In the genomic region with DNA sequence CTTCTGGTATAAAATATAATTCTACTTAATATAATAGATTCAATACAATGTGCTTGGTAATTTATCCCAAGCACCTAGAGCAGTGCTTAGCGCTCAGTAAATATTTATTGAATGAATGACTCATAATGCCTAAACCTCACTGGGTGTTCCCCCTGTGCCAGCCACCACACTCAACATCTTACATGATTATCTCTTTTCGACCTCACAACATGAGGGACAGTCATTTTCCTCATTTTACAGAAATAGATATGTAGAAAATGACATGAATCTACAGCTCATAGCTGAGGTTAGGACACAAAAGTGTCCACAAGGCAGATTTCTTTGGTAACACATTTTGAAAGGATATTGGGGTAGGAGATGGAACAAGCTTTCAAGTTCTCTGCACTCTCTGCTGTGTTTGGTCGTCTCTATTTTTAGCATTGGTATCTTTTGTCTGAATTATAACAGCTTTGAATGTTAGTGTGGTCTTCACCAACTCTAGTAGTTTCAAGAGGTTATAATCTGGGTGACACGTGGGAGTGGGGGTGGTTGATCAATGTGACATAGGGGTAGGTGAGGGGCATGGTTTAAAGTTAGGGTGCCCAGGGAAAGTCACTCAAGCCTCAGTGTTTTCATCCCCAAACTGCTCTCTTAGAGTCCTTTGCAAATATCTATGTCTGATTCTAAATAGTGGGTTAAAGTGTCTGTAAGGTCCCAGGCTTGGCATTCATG, we compare ENCODE assay signal across 11 cellular contexts. TPM values are rescaled to one million over a fixed set of nuclear protein-coding genes. Genes with fewer than 3 reads are reported as not detected.
DNase-seq lines count a peak whose midpoint lies in the region; ATAC-seq and TF ChIP-seq lines count a peak whose summit lies in the region.
"Had no signal": no experiment of that assay in that cellular context is flagged by ENCODE, and none has a peak within 500 bp of the region (broad histone marks: within the 10 kb centered on the region; RNA-seq: fewer than 3 reads in every experiment).

No MANE protein-coding gene starts in this region.

- no peak overlapping the region for H3K4me3 Mint-ChIP-seq in endothelial cell (ENCODE audit: unreplicated experiment)
- H3K4me3 Mint-ChIP-seq: IgD-negative memory B cell had no signal

- TF ChIP-seq CTCF in endothelial cell (IDR thresholded peaks at IDR 0.05; ENCODE audit: unreplicated experiment), result no peak
- no peak for TF ChIP-seq CTCF in omental fat pad (IDR thresholded peaks at IDR 0.05)

- H3K27ac Mint-ChIP-seq in endothelial cell (ENCODE audit: unreplicated experiment), result no peak overlapping the region
- H3K27ac Mint-ChIP-seq: IgD-negative memory B cell had no signal

- ATAC-seq in GM18498 (IDR thresholded peaks at IDR 0.05; ENCODE audit: unreplicated experiment), result peak; percentile 85
- peak; percentile 62 for ATAC-seq in GM19452 (IDR thresholded peaks at IDR 0.05; ENCODE audit: unreplicated experiment)
- peak; percentile 68 for ATAC-seq in HG03457 (IDR thresholded peaks at IDR 0.05; ENCODE audit: unreplicated experiment)
- no peak for ATAC-seq in HG02870 (IDR thresholded peaks at IDR 0.05; ENCODE audit: unreplicated experiment)
- ATAC-seq in omental fat pad (ENCODE audit: low FRiP score), result no peak

- H3K4me1 Mint-ChIP-seq in endothelial cell (ENCODE audit: unreplicated experiment), result peaks cover 3% of the 10 kb centered on the region
- H3K4me1 Mint-ChIP-seq: IgD-negative memory B cell had no signal

- no peaks in the 10 kb centered on the region for H3K9me3 Mint-ChIP-seq in endothelial cell (ENCODE audit: unreplicated experiment)

- peak; percentile 20 for DNase-seq in kidney tubule cell (ENCODE audit: low spot score)
- no peak for DNase-seq in NCI-H2196 treated with DMSO at 0.1 percent for 48 hours (lab: John Stamatoyannopoulos, UW; ENCODE audit: unreplicated experiment)
- no peak for DNase-seq in endothelial cell (ENCODE audit: low spot score)
- no peak for DNase-seq in omental fat pad (ENCODE audit: low spot score)
- DNase-seq: activated naive CD4-positive, alpha-beta T cell; NCI-H446 had no signal

- H3K36me3 Mint-ChIP-seq in endothelial cell (ENCODE audit: low read depth, unreplicated experiment), result no peaks in the 10 kb centered on the region

- no peaks in the 10 kb centered on the region for H3K27me3 Mint-ChIP-seq in endothelial cell (ENCODE audit: unreplicated experiment)
- H3K27me3 Mint-ChIP-seq: IgD-negative memory B cell had no signal

RNA-seq across cellular contexts. Expression of gene MYOM1, which starts 9.8 kb away (rescaled TPM):
- total RNA-seq in endothelial cell (ENCODE audit: unreplicated experiment), result 0.49 TPM
- 1 to 10 TPM; 2.6 to 8.5 (median 2.9) TPM for total RNA-seq in omental fat pad

RNA-seq across cellular contexts. Expression of gene MYL12A, which starts 37.6 kb away (rescaled TPM):
- total RNA-seq in endothelial cell (ENCODE audit: unreplicated experiment) (430 TPM), omental fat pad (100 to 1,000 TPM; 393 to 814 (median 535) TPM)

RNA-seq across cellular contexts. Expression of gene MYL12B, which starts 51.9 kb away (rescaled TPM):
- total RNA-seq in endothelial cell (ENCODE audit: unreplicated experiment) (298 TPM), omental fat pad (100 to 1,000 TPM; 263 to 352 (median 318) TPM)

Comparison
In these comparisons a context has a peak if more than half of its experiments do, and no peak if none do; other contexts are left out.
1. ATAC-seq: peak in GM18498 (single experiment), GM19452 (single experiment) and HG03457 (single experiment); none in HG02870 (single experiment) and omental fat pad (single experiment).